Comparison of ENCODE assay signal across 17 cellular contexts in the genomic region with DNA sequence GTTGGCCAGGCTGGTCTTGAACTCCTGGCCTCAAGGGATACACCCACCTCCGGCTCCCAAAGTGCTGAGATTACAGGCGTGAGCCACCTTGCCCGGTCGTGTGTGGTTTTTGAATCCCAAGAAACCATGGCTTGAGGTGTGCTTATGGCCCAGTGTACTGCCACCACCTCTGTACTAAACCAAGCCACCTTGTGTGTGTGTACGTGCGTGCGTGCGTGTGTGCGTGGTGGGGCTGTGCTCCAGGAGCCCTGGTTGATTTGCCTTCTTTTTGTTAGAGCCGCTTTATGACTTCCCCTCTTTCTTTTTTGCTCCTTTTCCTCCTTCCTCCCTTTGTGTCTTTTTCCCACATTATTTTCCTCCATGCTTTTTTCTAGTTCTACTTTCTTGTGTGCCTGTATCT.
A peak's percentile ranks its signal among the peaks of the same experiment; 100 is the strongest.
DNase-seq lines count a peak whose midpoint lies in the region; ATAC-seq and TF ChIP-seq lines count a peak whose summit lies in the region.
"Had no signal": no experiment of that assay in that cellular context is flagged by ENCODE, and none has a peak within 500 bp of the region (broad histone marks: within the 10 kb centered on the region; RNA-seq: fewer than 3 reads in every experiment).

No MANE protein-coding gene starts in this region.

- TF ChIP-seq CTCF in H9 (conservative IDR thresholded peaks at IDR 0.05) (no peak), WTC11 (IDR thresholded peaks at IDR 0.05) (no peak), liver (IDR thresholded peaks at IDR 0.05; ENCODE audit: low read depth, low read length, missing input control) (no peak), neural progenitor cell (IDR thresholded peaks at IDR 0.05) (no peak), prostate gland (IDR thresholded peaks at IDR 0.05) (no peak)

- H3K9me3 ChIP-seq in H9 (ENCODE audit: control insufficient read depth, low read depth, low read length) (no peaks in the 10 kb centered on the region), liver (ENCODE audit: control insufficient read depth in 4 of 4, low read length in 3 of 4) (no peaks in the 10 kb centered on the region), neural progenitor cell (ENCODE audit: low read depth) (no peaks in the 10 kb centered on the region), prostate gland (no peaks in the 10 kb centered on the region)
- H3K9me3 ChIP-seq: BE2C had no signal

- no peak overlapping the region for H2BK15ac ChIP-seq in H9 (ENCODE audit: low read depth, low read length)

- no peaks in the 10 kb centered on the region; a peak in 1 of 5 replicates for H3K9me3 Mint-ChIP-seq in H9
- peaks cover 10% of the 10 kb centered on the region for H3K9me3 Mint-ChIP-seq in WTC11
- no peaks in the 10 kb centered on the region for H3K9me3 Mint-ChIP-seq in neural progenitor cell
- H3K9me3 Mint-ChIP-seq: CD8-positive, alpha-beta T cell had no signal

- no peak for TF ChIP-seq RAD21 in liver (IDR thresholded peaks at IDR 0.05)

- H3K27ac ChIP-seq in H9 (ENCODE audit: insufficient read length, low read depth, low read length) (no peak overlapping the region), liver (ENCODE audit: low read depth in 1 of 2, low read length in 2 of 2) (peak overlapping the region; percentile 94), neural progenitor cell (no peak overlapping the region), prostate gland (no peak overlapping the region)

- H3K79me2 ChIP-seq in H9 (ENCODE audit: insufficient read depth, low read length) (no peaks in the 10 kb centered on the region), neural progenitor cell (ENCODE audit: low read depth) (no peaks in the 10 kb centered on the region)

- no CpG with 5 or more reads among the region's 10 CpGs for WGBS in H9 (ENCODE audit: extremely low coverage, insufficient read length, low lambda C conversion rate)
- 81% methylated on average over 10 of the region's 10 CpGs for WGBS in liver
- WGBS in prostate gland = 98% methylated on average over 10 of the region's 10 CpGs

- no peak for TF ChIP-seq POLR2A in prostate gland (IDR thresholded peaks at IDR 0.05)

- H3K27me3 Mint-ChIP-seq in H9 (ENCODE audit: low read depth) = no peaks in the 10 kb centered on the region
- H3K27me3 Mint-ChIP-seq in WTC11 (ENCODE audit: low read depth) = no peaks in the 10 kb centered on the region
- no peaks in the 10 kb centered on the region for H3K27me3 Mint-ChIP-seq in neural progenitor cell (ENCODE audit: insufficient read depth, low read depth)

- DNase-seq in H9 = no peak
- no peak for DNase-seq in WTC11 (ENCODE audit: low spot score)
- DNase-seq in neural progenitor cell (ENCODE audit: low spot score) = no peak
- no peak for DNase-seq in prostate gland (ENCODE audit: low spot score)
- DNase-seq in hepatic stellate cell (ENCODE audit: low spot score) = no peak
- no peak for DNase-seq in NAMALWA (ENCODE audit: low spot score)
- DNase-seq in NCI-H2029 treated with DMSO at 0.1 percent for 48 hours (lab: John Stamatoyannopoulos, UW) = no peak
- DNase-seq: ACHN; BE2C; CD8-positive, alpha-beta T cell; DMS 273 treated with DMSO at 0.1 percent for 48 hours; Karpas-422; MM.1S; NCI-H1417; NCI-H510A treated with DMSO at 0.1 percent for 48 hours; SHP77 treated with DMSO at 0.1 percent for 48 hours had no signal

- no peak overlapping the region for H3K23ac ChIP-seq in H9 (ENCODE audit: insufficient read length, low read depth, low read length)

- H4K5ac ChIP-seq in H9 (ENCODE audit: insufficient read length, low read depth, low read length) = no peak overlapping the region

- intact Hi-C loops in prostate gland (cut with DNase I) = no loop called here

- no peaks in the 10 kb centered on the region for H3K4me1 ChIP-seq in H9 (ENCODE audit: insufficient read depth, low read length)
- H3K4me1 ChIP-seq in liver (ENCODE audit: control insufficient read depth in 4 of 4, insufficient read depth in 4 of 4, low read length in 3 of 4) = peaks cover 8 to 26% (median 16%) of the 10 kb centered on the region in 4 donors
- H3K4me1 ChIP-seq in neural progenitor cell = peaks cover 15% of the 10 kb centered on the region
- H3K4me1 ChIP-seq in prostate gland (replicated peaks) = no peaks in the 10 kb centered on the region
- H3K4me1 ChIP-seq: BE2C had no signal

- CTCF ChIA-PET in WTC11 (lab: Charles Lee) = no interaction called here

- H3K27me3 ChIP-seq in H9 (ENCODE audit: insufficient read depth, low read length) = no peaks in the 10 kb centered on the region
- H3K27me3 ChIP-seq in liver (ENCODE audit: control insufficient read depth in 4 of 4, insufficient read depth in 4 of 4, low read length in 3 of 4) = no peaks in the 10 kb centered on the region
- no peaks in the 10 kb centered on the region for H3K27me3 ChIP-seq in neural progenitor cell
- no peaks in the 10 kb centered on the region for H3K27me3 ChIP-seq in prostate gland (replicated peaks; ENCODE audit: insufficient read depth)
- H3K27me3 ChIP-seq: BE2C had no signal

- ATAC-seq in WTC11 = no peak
- ATAC-seq: CD8-positive, alpha-beta T cell had no signal

- no peak overlapping the region for H2BK120ac ChIP-seq in H9 (ENCODE audit: low read depth, low read length, poor library complexity, severe bottlenecking)

- POLR2A ChIA-PET in WTC11 (lab: Charles Lee) = no interaction called here

- no peak overlapping the region for H2AK5ac ChIP-seq in H9 (ENCODE audit: insufficient read length, low read length)

- H3K4me3 ChIP-seq in liver (ENCODE audit: low read depth in 1 of 3, low read length in 3 of 3) = no peak overlapping the region
- no peak overlapping the region for H3K4me3 ChIP-seq in neural progenitor cell
- no peak overlapping the region for H3K4me3 ChIP-seq in prostate gland

- H3K4me1 Mint-ChIP-seq in H9 (peaks cover 10 to 18% of the 10 kb centered on the region in 2 experiments), WTC11 (peaks cover 10% of the 10 kb centered on the region), neural progenitor cell (peaks cover 22% of the 10 kb centered on the region)

- no peaks in the 10 kb centered on the region; a peak in 3 of 7 replicates for H3K36me3 Mint-ChIP-seq in H9 (ENCODE audit: insufficient read depth in 1 of 3, low read depth in 3 of 3)
- no peaks in the 10 kb centered on the region for H3K36me3 Mint-ChIP-seq in WTC11
- H3K36me3 Mint-ChIP-seq in neural progenitor cell = no peaks in the 10 kb centered on the region

- H3K4ac ChIP-seq in H9 (ENCODE audit: low read depth, low read length) = no peak overlapping the region

- no peak overlapping the region for H2BK20ac ChIP-seq in H9 (ENCODE audit: low read depth, low read length, poor library complexity, severe bottlenecking)

- H3F3A ChIP-seq in neural progenitor cell (ENCODE audit: low read depth) = peaks cover 9% of the 10 kb centered on the region

- no peak overlapping the region for H3T11ph ChIP-seq in H9 (ENCODE audit: low read length)

- H3K27ac Mint-ChIP-seq in H9 (peak overlapping the region; percentile 0 to 15 (median 15); a peak in 4 of 7 replicates), WTC11 (peak overlapping the region; percentile 21), neural progenitor cell (peak overlapping the region; percentile 15)
- H3K27ac Mint-ChIP-seq: CD8-positive, alpha-beta T cell had no signal

- H2BK12ac ChIP-seq in H9 (ENCODE audit: insufficient read length, low read depth, low read length) = no peak overlapping the region

- H3K18ac ChIP-seq in H9 (ENCODE audit: insufficient read length, low read depth, low read length) = no peak overlapping the region

- no peak overlapping the region for H3K56ac ChIP-seq in H9 (ENCODE audit: insufficient read length, low read depth, low read length)

- H3K4me2 ChIP-seq in H9 (ENCODE audit: insufficient read depth, insufficient read length, low read length) (no peak overlapping the region), neural progenitor cell (no peak overlapping the region)

- H2BK5ac ChIP-seq in H9 (ENCODE audit: insufficient read length, low read length) = no peak overlapping the region

- H4K91ac ChIP-seq in H9 (ENCODE audit: insufficient read length, low read depth, low read length) = no peak overlapping the region

- H3K4me3 Mint-ChIP-seq in H9 (no peak overlapping the region), WTC11 (no peak overlapping the region), neural progenitor cell (no peak overlapping the region)
- H3K4me3 Mint-ChIP-seq: CD8-positive, alpha-beta T cell had no signal

- no peak overlapping the region for H3K9ac ChIP-seq in H9 (ENCODE audit: extremely low read depth, insufficient read length, low read length)
- peak overlapping the region in 1 of 2 donors; percentile 16 for H3K9ac ChIP-seq in liver (ENCODE audit: low read depth in 1 of 2, low read length in 2 of 2)
- H3K9ac ChIP-seq in neural progenitor cell = no peak overlapping the region

- no peak overlapping the region for H2AFZ ChIP-seq in H9 (ENCODE audit: low read length)
- no peak overlapping the region for H2AFZ ChIP-seq in neural progenitor cell (replicated peaks)

- no peaks in the 10 kb centered on the region for H3K23me2 ChIP-seq in H9 (ENCODE audit: insufficient read length, low read depth, low read length, poor library complexity, severe bottlenecking)

- no peak overlapping the region for H3K14ac ChIP-seq in H9 (ENCODE audit: insufficient read depth, low read length)

- H3K79me1 ChIP-seq in H9 (ENCODE audit: insufficient read depth, low read depth, low read length, poor library complexity, severe bottlenecking) = no peaks in the 10 kb centered on the region

- H4K20me1 ChIP-seq in H9 (ENCODE audit: control insufficient read depth, insufficient read depth, insufficient read length) (no peaks in the 10 kb centered on the region), neural progenitor cell (ENCODE audit: low read depth) (peaks cover 6% of the 10 kb centered on the region)

- no peak overlapping the region for H4K8ac ChIP-seq in H9 (replicated peaks; ENCODE audit: insufficient read length, low read depth, low read length)

- H3K36me3 ChIP-seq in liver (ENCODE audit: control insufficient read depth in 4 of 4, insufficient read depth in 3 of 4, low read depth in 1 of 4, low read length in 3 of 4) (no peaks in the 10 kb centered on the region), neural progenitor cell (no peaks in the 10 kb centered on the region), prostate gland (no peaks in the 10 kb centered on the region)
- H3K36me3 ChIP-seq: BE2C had no signal

TF ChIP-seq in liver, 16 proteins besides CTCF, POLR2A, EP300 and RAD21 (continues in another document):
- TF ChIP-seq EGR1 (IDR thresholded peaks at IDR 0.05; ENCODE audit: low read depth in 2 of 2) (no peak), FOXA1 (IDR thresholded peaks at IDR 0.05) (no peak), GABPA (IDR thresholded peaks at IDR 0.05 in 1 of 2, conservative IDR thresholded peaks at IDR 0.05 in 1 of 2) (no peak), FOXA2 (IDR thresholded peaks at IDR 0.05) (no peak), TAF1 (conservative IDR thresholded peaks at IDR 0.05) (no peak)

Comparison
In these comparisons a context has a peak if more than half of its experiments do, and no peak if none do; other contexts are left out.
1. H3K27ac ChIP-seq: peak in liver (2 of 2); none in H9 (single experiment), neural progenitor cell (single experiment) and prostate gland (0 of 2).
2. Peak in every context shown above with its lines, with median percentiles within 50 percentile points of each other: H3K27ac Mint-ChIP-seq.